21 cellular contexts compared by ENCODE assay signal in the genomic region with DNA sequence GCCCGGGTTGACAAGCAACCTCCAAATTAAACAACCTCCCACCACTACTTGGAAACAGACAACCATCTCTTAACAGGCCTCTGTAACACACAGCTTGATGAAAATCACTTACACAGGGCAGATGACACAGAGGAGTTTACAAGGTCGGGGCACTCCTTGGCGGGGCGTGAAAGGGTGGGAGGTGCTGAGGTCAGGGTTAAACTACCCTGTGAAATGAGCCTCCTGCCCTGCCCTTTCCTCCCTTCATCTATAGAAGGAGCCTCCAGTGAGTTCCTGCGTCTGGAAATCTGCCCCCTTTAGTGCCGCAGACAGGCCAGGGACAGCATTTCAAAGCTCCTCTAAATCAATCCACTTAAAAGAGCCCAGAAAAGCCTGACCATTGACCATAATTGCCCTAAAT. TPM values are rescaled to one million over a fixed set of nuclear protein-coding genes. Genes with fewer than 3 reads are reported as not detected.
DNase-seq lines count a peak whose midpoint lies in the region; TF ChIP-seq lines count a peak whose summit lies in the region.
"Had no signal": no experiment of that assay in that cellular context is flagged by ENCODE, and none has a peak within 500 bp of the region (broad histone marks: within the 10 kb centered on the region; RNA-seq: fewer than 3 reads in every experiment).

No MANE protein-coding gene starts in this region.

- no peak overlapping the region for H3K27ac ChIP-seq in uterus
- H3K27ac ChIP-seq: esophagus muscularis mucosa, gastroesophageal sphincter, RWPE1, stomach had no signal

- H3K36me3 Mint-ChIP-seq in endothelial cell (ENCODE audit: low read depth, unreplicated experiment) (no peaks in the 10 kb centered on the region), nephron progenitor cell (ENCODE audit: low read depth) (no peaks in the 10 kb centered on the region), type B pancreatic cell (no peaks in the 10 kb centered on the region)
- H3K36me3 Mint-ChIP-seq: CD4-positive, CD25-positive, alpha-beta regulatory T cell; T-cell had no signal

- H3K4me3 ChIP-seq in NT2/D1 (ENCODE audit: insufficient read length, low read depth): peak overlapping the region; percentile 71
- no peak overlapping the region for H3K4me3 ChIP-seq in uterus
- H3K4me3 ChIP-seq: gastroesophageal sphincter had no signal

- H3K27me3 Mint-ChIP-seq in endothelial cell (ENCODE audit: unreplicated experiment) (peaks cover 8% of the 10 kb centered on the region), nephron progenitor cell (ENCODE audit: low read depth, poor library complexity) (peaks cover 37% of the 10 kb centered on the region), type B pancreatic cell (peaks cover 46% of the 10 kb centered on the region)
- H3K27me3 Mint-ChIP-seq: activated CD4-positive, alpha-beta T cell treated with anti-CD3 and anti-CD28 coated beads, Interleukin-2, amount 10 ng/mL, durations not matched to agents 24 days and 14 days; CD4-positive, CD25-positive, alpha-beta regulatory T cell had no signal

- H3K9me3 ChIP-seq in ES-I3 (ENCODE audit: control insufficient read depth, insufficient read depth, low read length): no peaks in the 10 kb centered on the region
- no peaks in the 10 kb centered on the region; the same call in 1 of the 2 replicates for H3K9me3 ChIP-seq in NT2/D1 (ENCODE audit: insufficient read depth, low read length)
- H3K9me3 ChIP-seq in uterus: no peaks in the 10 kb centered on the region
- H3K9me3 ChIP-seq: esophagus muscularis mucosa, gastroesophageal sphincter had no signal

- peaks cover 18% of the 10 kb centered on the region for H3K4me1 Mint-ChIP-seq in endothelial cell (ENCODE audit: unreplicated experiment)
- peaks cover 32% of the 10 kb centered on the region for H3K4me1 Mint-ChIP-seq in nephron progenitor cell
- H3K4me1 Mint-ChIP-seq in type B pancreatic cell (ENCODE audit: unreplicated experiment): peaks cover 11% of the 10 kb centered on the region
- H3K4me1 Mint-ChIP-seq: activated CD4-positive, alpha-beta T cell treated with anti-CD3 and anti-CD28 coated beads, Interleukin-2, amount 10 ng/mL, durations not matched to agents 24 days and 14 days; CD4-positive, CD25-positive, alpha-beta regulatory T cell; T-cell had no signal

- H3K9ac ChIP-seq in ES-I3 (ENCODE audit: low read depth, low read length): peak overlapping the region; percentile 41; the same call in 1 of the 2 replicates
- H3K9ac ChIP-seq in NT2/D1 (ENCODE audit: insufficient read length, low read depth): no peak overlapping the region

- H3K4me1 ChIP-seq in ES-I3 (ENCODE audit: insufficient read depth, low read length) (peaks cover 5% of the 10 kb centered on the region; the same call in 1 of the 2 replicates), NT2/D1 (ENCODE audit: insufficient read depth, insufficient read length) (peaks cover 4% of the 10 kb centered on the region), uterus (no peaks in the 10 kb centered on the region)

- DNase-seq in NT2/D1 (ENCODE audit: low read depth, low spot score) (no peak), endothelial cell (ENCODE audit: low spot score) (no peak), nephron progenitor cell (peak; percentile 37), ureter (ENCODE audit: low spot score) (no peak), uterus (no peak), NCI-H1694 treated with DMSO at 0.1 percent for 48 hours (lab: John Stamatoyannopoulos, UW) (no peak), type B pancreatic cell (ENCODE audit: extremely low spot score, unreplicated experiment) (no peak)
- DNase-seq: ACHN; activated CD4-positive, alpha-beta T cell treated with anti-CD3 and anti-CD28 coated beads, Interleukin-2, amount 10 ng/mL, durations not matched to agents 24 days and 14 days; activated CD8-positive, alpha-beta memory T cell treated with anti-CD3 and anti-CD28 coated beads, Interleukin-2, amount 50 U/mL, for 4 hours; activated effector memory CD4-positive, alpha-beta T cell treated with Interleukin-2 at 50 U/mL for 16 hours; CD4-positive, CD25-positive, alpha-beta regulatory T cell; NCI-H1436; NCI-H510A; stimulated activated CD4-positive, alpha-beta T cell treated with anti-CD3 and anti-CD28 coated beads, Interleukin-2, amount 100 ng/mL, for 48 hours; stomach; T-cell had no signal

- H3K4me3 Mint-ChIP-seq in endothelial cell (ENCODE audit: unreplicated experiment) (peak overlapping the region; percentile 72), nephron progenitor cell (no peak overlapping the region), type B pancreatic cell (no peak overlapping the region)
- H3K4me3 Mint-ChIP-seq: activated CD4-positive, alpha-beta T cell treated with anti-CD3 and anti-CD28 coated beads, Interleukin-2, amount 10 ng/mL, durations not matched to agents 24 days and 14 days; CD4-positive, CD25-positive, alpha-beta regulatory T cell; T-cell had no signal

- H3K27ac Mint-ChIP-seq in endothelial cell (ENCODE audit: unreplicated experiment): no peak overlapping the region
- H3K27ac Mint-ChIP-seq in nephron progenitor cell: no peak overlapping the region
- H3K27ac Mint-ChIP-seq in type B pancreatic cell: no peak overlapping the region
- H3K27ac Mint-ChIP-seq: activated CD4-positive, alpha-beta T cell treated with anti-CD3 and anti-CD28 coated beads, Interleukin-2, amount 10 ng/mL, durations not matched to agents 24 days and 14 days; CD4-positive, CD25-positive, alpha-beta regulatory T cell; T-cell had no signal

- TF ChIP-seq CTCF in endothelial cell (IDR thresholded peaks at IDR 0.05; ENCODE audit: unreplicated experiment) (no peak), nephron progenitor cell (IDR thresholded peaks at IDR 0.05) (no peak), uterus (IDR thresholded peaks at IDR 0.05) (no peak), type B pancreatic cell (conservative IDR thresholded peaks at IDR 0.05) (no peak)

- peaks cover 52% of the 10 kb centered on the region for H3K27me3 ChIP-seq in NT2/D1 (ENCODE audit: insufficient read depth, insufficient read length)
- H3K27me3 ChIP-seq in uterus: no peaks in the 10 kb centered on the region

- TF ChIP-seq POLR2A in uterus (IDR thresholded peaks at IDR 0.05): no peak

- H3K36me3 ChIP-seq in ES-I3 (ENCODE audit: insufficient read depth, low read length) (no peaks in the 10 kb centered on the region), NT2/D1 (ENCODE audit: insufficient read depth, insufficient read length, low read length) (no peaks in the 10 kb centered on the region), uterus (no peaks in the 10 kb centered on the region)
- H3K36me3 ChIP-seq: esophagus muscularis mucosa, gastroesophageal sphincter, stomach had no signal

- intact Hi-C loops in uterus (cut with DNase I; ENCODE audit: low total_unique reads): no loop called here

- H3K9me3 Mint-ChIP-seq in endothelial cell (ENCODE audit: unreplicated experiment): no peaks in the 10 kb centered on the region
- no peaks in the 10 kb centered on the region for H3K9me3 Mint-ChIP-seq in nephron progenitor cell
- H3K9me3 Mint-ChIP-seq in type B pancreatic cell: no peaks in the 10 kb centered on the region
- H3K9me3 Mint-ChIP-seq: activated CD4-positive, alpha-beta T cell treated with anti-CD3 and anti-CD28 coated beads, Interleukin-2, amount 10 ng/mL, durations not matched to agents 24 days and 14 days had no signal

RNA-seq across cellular contexts. Expression of gene ROBO1, which starts 1.9 kb away (rescaled TPM):
- 250 TPM for total RNA-seq in endothelial cell (ENCODE audit: unreplicated experiment)
- total RNA-seq in ureter: 38.8 TPM
- total RNA-seq in uterus: 100 to 1,000 TPM in 1 of 4 donors, 10 to 100 TPM in 3; 12.3 to 112 (median 27.1) TPM
- total RNA-seq in type B pancreatic cell (ENCODE audit: low replicate concordance): 60.2 and 182 TPM in 2 replicates
- total RNA-seq: CD4-positive, CD25-positive, alpha-beta regulatory T cell had no signal
